In the genomic region with DNA sequence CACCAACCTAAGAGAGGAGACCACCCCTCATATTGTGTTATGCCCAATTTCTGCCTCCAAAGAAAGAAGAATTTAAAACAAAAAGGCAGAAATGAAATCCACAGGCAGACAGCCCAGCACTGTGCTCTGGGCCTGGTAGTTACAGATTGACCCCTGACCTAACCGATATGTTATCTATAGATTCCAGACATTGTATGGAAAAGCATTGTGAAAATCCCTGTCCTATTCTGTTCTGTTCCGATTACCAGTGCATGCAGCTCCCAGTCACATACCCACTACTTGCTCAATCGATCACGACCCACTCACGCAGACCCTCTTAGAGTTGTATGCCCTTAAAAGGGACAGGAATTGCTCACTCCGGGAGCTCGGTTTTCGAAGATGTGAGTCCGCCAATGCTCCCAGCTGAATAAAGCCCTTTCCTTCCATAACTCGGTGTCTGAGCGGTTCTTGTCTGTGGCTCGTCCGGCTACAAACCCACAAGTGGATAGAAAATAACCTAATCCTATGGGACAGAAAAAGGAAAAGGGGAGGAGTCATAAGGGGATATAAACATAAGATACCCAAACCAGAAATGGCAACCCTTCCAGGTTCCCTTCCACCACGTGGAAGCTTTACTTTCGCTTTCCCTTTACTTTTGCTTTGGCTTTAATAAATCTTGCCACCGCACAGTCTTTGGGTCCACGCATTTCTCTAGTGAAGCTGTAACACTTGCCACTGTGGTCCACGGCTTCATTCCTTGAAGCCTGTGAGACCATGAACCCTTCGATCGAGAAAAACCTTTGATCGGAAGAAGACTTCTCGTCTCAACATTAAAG, we compare ENCODE assay signal across 13 cellular contexts. TPM values are rescaled to one million over a fixed set of nuclear protein-coding genes. Genes with fewer than 3 reads are reported as not detected.
DNase-seq lines count a peak whose midpoint lies in the region; ATAC-seq and TF ChIP-seq lines count a peak whose summit lies in the region.
"Had no signal": no experiment of that assay in that cellular context is flagged by ENCODE, and none has a peak within 500 bp of the region (broad histone marks: within the 10 kb centered on the region; RNA-seq: fewer than 3 reads in every experiment).

No MANE protein-coding gene starts in this region.

- no peak for TF ChIP-seq EP300 in upper lobe of left lung (IDR thresholded peaks at IDR 0.05)

- H3K36me3 Mint-ChIP-seq in activated T-helper 2 cell treated with anti-CD3 and anti-CD28 coated beads, Interferon-gamma antibody, Interleukin-2, Interleukin-4, amounts not matched to agents 10 μg/mL and 5 μg/mL and 100 μg/mL, durations not matched to agents 14 hours and 24 hours and 36 hours (ENCODE audit: low read depth), result peaks cover 6% of the 10 kb centered on the region
- no peaks in the 10 kb centered on the region for H3K36me3 Mint-ChIP-seq in Caco-2 (ENCODE audit: insufficient read depth, unreplicated experiment)

- no TSS peak for BruUV-seq in Caco-2 (replicated peaks; lab: Mats Ljungman, UMichigan)

- H3K4me3 ChIP-seq in liver (ENCODE audit: low read depth in 1 of 3, low read length in 3 of 3), result no peak overlapping the region
- H3K4me3 ChIP-seq in right lobe of liver, result no peak overlapping the region
- H3K4me3 ChIP-seq in upper lobe of left lung, result no peak overlapping the region
- no peak overlapping the region for H3K4me3 ChIP-seq in Caco-2 (ENCODE audit: low read depth, low read length)
- H3K4me3 ChIP-seq in HAP-1, result no peak overlapping the region
- H3K4me3 ChIP-seq: thoracic aorta had no signal

- H3K9me3 Mint-ChIP-seq in activated T-helper 2 cell treated with anti-CD3 and anti-CD28 coated beads, Interferon-gamma antibody, Interleukin-2, Interleukin-4, amounts not matched to agents 10 μg/mL and 5 μg/mL and 100 μg/mL, durations not matched to agents 14 hours and 24 hours and 36 hours, result peaks cover 8% of the 10 kb centered on the region
- H3K9me3 Mint-ChIP-seq in Caco-2 (ENCODE audit: unreplicated experiment), result peaks cover 12% of the 10 kb centered on the region

- POLR2A ChIA-PET in Caco-2 (lab: Charles Lee), result no interaction called here

- H3K9me3 ChIP-seq in liver (ENCODE audit: control insufficient read depth in 4 of 4, low read length in 3 of 4), result no peaks in the 10 kb centered on the region
- H3K9me3 ChIP-seq in right lobe of liver, result no peaks in the 10 kb centered on the region
- no peaks in the 10 kb centered on the region for H3K9me3 ChIP-seq in upper lobe of left lung
- H3K9me3 ChIP-seq in Caco-2, result no peaks in the 10 kb centered on the region
- H3K9me3 ChIP-seq in HAP-1, result no peaks in the 10 kb centered on the region
- H3K9me3 ChIP-seq: thoracic aorta had no signal

- H3K36me3 ChIP-seq in liver (ENCODE audit: control insufficient read depth in 4 of 4, insufficient read depth in 3 of 4, low read depth in 1 of 4, low read length in 3 of 4) (no peaks in the 10 kb centered on the region), right lobe of liver (no peaks in the 10 kb centered on the region), upper lobe of left lung (no peaks in the 10 kb centered on the region), Caco-2 (ENCODE audit: control insufficient read depth, insufficient read depth, low read length) (no peaks in the 10 kb centered on the region), HAP-1 (replicated peaks) (no peaks in the 10 kb centered on the region)
- H3K36me3 ChIP-seq: thoracic aorta had no signal

- no peaks in the 10 kb centered on the region for H3K27me3 ChIP-seq in liver (ENCODE audit: control insufficient read depth in 4 of 4, insufficient read depth in 4 of 4, low read length in 3 of 4)
- H3K27me3 ChIP-seq in right lobe of liver, result no peaks in the 10 kb centered on the region
- no peaks in the 10 kb centered on the region for H3K27me3 ChIP-seq in upper lobe of left lung
- no peaks in the 10 kb centered on the region for H3K27me3 ChIP-seq in Caco-2 (replicated peaks; ENCODE audit: control insufficient read depth, insufficient read depth, low read length)
- no peaks in the 10 kb centered on the region for H3K27me3 ChIP-seq in HAP-1 (ENCODE audit: low read depth)

- 86% methylated on average over 22 of the region's 22 CpGs for WGBS in liver
- WGBS in right lobe of liver (ENCODE audit: insufficient coverage, low coverage, low lambda C conversion rate, missing lambda C conversion rate), result 67% methylated on average over 9 of the region's 22 CpGs
- WGBS in upper lobe of left lung, 2 donors, result 89 to 96% methylated on average over 7 to 22 of the region's 22 CpGs

- H3K27ac ChIP-seq in liver (ENCODE audit: low read depth in 1 of 2, low read length in 2 of 2) (peak overlapping the region in 1 of 2 donors; percentile 23), right lobe of liver (no peak overlapping the region), upper lobe of left lung (peak overlapping the region; percentile 0 to 49 (median 24))
- H3K27ac ChIP-seq: thoracic aorta had no signal

- peaks cover 19% of the 10 kb centered on the region for H3K27me3 Mint-ChIP-seq in activated T-helper 2 cell treated with anti-CD3 and anti-CD28 coated beads, Interferon-gamma antibody, Interleukin-2, Interleukin-4, amounts not matched to agents 10 μg/mL and 5 μg/mL and 100 μg/mL, durations not matched to agents 14 hours and 24 hours and 36 hours (ENCODE audit: low read depth)
- no peaks in the 10 kb centered on the region for H3K27me3 Mint-ChIP-seq in Caco-2 (ENCODE audit: insufficient read depth, unreplicated experiment)

- TF ChIP-seq CTCF in liver (IDR thresholded peaks at IDR 0.05; ENCODE audit: low read depth, low read length, missing input control), result no peak
- TF ChIP-seq CTCF in right lobe of liver (IDR thresholded peaks at IDR 0.05), result no peak
- TF ChIP-seq CTCF in upper lobe of left lung (IDR thresholded peaks at IDR 0.05), result no peak
- TF ChIP-seq CTCF in Caco-2 (IDR thresholded peaks at IDR 0.05; ENCODE audit: insufficient read depth in 1 of 2, low read depth in 1 of 2, low read length in 1 of 2, severe bottlenecking in 1 of 2, unreplicated experiment in 1 of 2), result no peak

- DNase-seq in right lobe of liver, result no peak
- DNase-seq in activated T-helper 2 cell treated with anti-CD3 and anti-CD28 coated beads, Interferon-gamma antibody, Interleukin-2, Interleukin-4, amounts not matched to agents 10 μg/mL and 5 μg/mL and 100 μg/mL, durations not matched to agents 14 hours and 24 hours and 36 hours (ENCODE audit: low spot score), result no peak
- DNase-seq in upper lobe of left lung, result no peak
- no peak for DNase-seq in kidney glomerular epithelial cell (lab: John Stamatoyannopoulos, UW)
- DNase-seq in Caco-2, result no peak
- no peak for DNase-seq in HAP-1 (ENCODE audit: low spot score in 2 of 2)
- DNase-seq: C1 segment of cervical spinal cord, NCI-H226 had no signal

- CTCF ChIA-PET in Caco-2 (lab: Charles Lee), result no interaction called here

- H3K4me1 Mint-ChIP-seq in activated T-helper 2 cell treated with anti-CD3 and anti-CD28 coated beads, Interferon-gamma antibody, Interleukin-2, Interleukin-4, amounts not matched to agents 10 μg/mL and 5 μg/mL and 100 μg/mL, durations not matched to agents 14 hours and 24 hours and 36 hours (ENCODE audit: low read depth), result peaks cover 29% of the 10 kb centered on the region
- peaks cover 6% of the 10 kb centered on the region for H3K4me1 Mint-ChIP-seq in Caco-2 (ENCODE audit: low read depth, unreplicated experiment)

- intact Hi-C loops in right lobe of liver (cut with DNase I) (no loop called here), Caco-2 (cut with micrococcal nuclease; ENCODE audit: unreplicated experiment) (no loop called here)
- intact Hi-C loops in activated T-helper 2 cell treated with anti-CD3 and anti-CD28 coated beads, Interferon-gamma antibody, Interleukin-2, Interleukin-4, amounts not matched to agents 10 μg/mL and 5 μg/mL and 100 μg/mL, durations not matched to agents 14 hours and 24 hours and 36 hours (cut with micrococcal nuclease), result loop anchor here (1.0 to 10.0 kb wide), 8 partner anchors 24 to 462 kb away; a partner anchor contains a TSS

- in situ Hi-C loops in HAP-1 (cut with MboI; ENCODE audit: low sequenced_read_pairs), result no loop called here

- TF ChIP-seq POLR2A in right lobe of liver (IDR thresholded peaks at IDR 0.05), result no peak
- TF ChIP-seq POLR2A in upper lobe of left lung (IDR thresholded peaks at IDR 0.05), result no peak

- ATAC-seq in right lobe of liver (no peak), HG03066 (IDR thresholded peaks at IDR 0.05; ENCODE audit: low read depth, unreplicated experiment) (peak; percentile 8), upper lobe of left lung (ENCODE audit: low FRiP score in 2 of 2) (no peak)
- ATAC-seq: HepG2 had no signal

- H3K9ac ChIP-seq in liver (ENCODE audit: low read depth in 1 of 2, low read length in 2 of 2), result no peak overlapping the region

- H3K4me1 ChIP-seq in liver (ENCODE audit: control insufficient read depth in 4 of 4, insufficient read depth in 4 of 4, low read length in 3 of 4) (peaks cover 12 to 23% (median 19%) of the 10 kb centered on the region in 4 donors), right lobe of liver (peaks cover 0 to 16% (median 5%) of the 10 kb centered on the region in 4 donors), upper lobe of left lung (peaks cover 11 to 28% (median 19%) of the 10 kb centered on the region in 4 donors), Caco-2 (peaks cover 7% of the 10 kb centered on the region), HAP-1 (no peaks in the 10 kb centered on the region)

- H3K27ac Mint-ChIP-seq in activated T-helper 2 cell treated with anti-CD3 and anti-CD28 coated beads, Interferon-gamma antibody, Interleukin-2, Interleukin-4, amounts not matched to agents 10 μg/mL and 5 μg/mL and 100 μg/mL, durations not matched to agents 14 hours and 24 hours and 36 hours, result peak overlapping the region; percentile 85
- H3K27ac Mint-ChIP-seq in Caco-2 (ENCODE audit: unreplicated experiment), result no peak overlapping the region

- no peak for TF ChIP-seq RAD21 in liver (IDR thresholded peaks at IDR 0.05)

- H3K4me3 Mint-ChIP-seq in activated T-helper 2 cell treated with anti-CD3 and anti-CD28 coated beads, Interferon-gamma antibody, Interleukin-2, Interleukin-4, amounts not matched to agents 10 μg/mL and 5 μg/mL and 100 μg/mL, durations not matched to agents 14 hours and 24 hours and 36 hours (ENCODE audit: low read depth), result peak overlapping the region; percentile 28
- H3K4me3 Mint-ChIP-seq in Caco-2 (ENCODE audit: unreplicated experiment), result no peak overlapping the region

RNA-seq across cellular contexts. Expression of a gene that starts 1.7 kb away (rescaled TPM):
- total RNA-seq in liver (1 to 10 TPM in 1 of 2 donors, under 1 TPM in 1; 0.23 to 1.3 TPM), right lobe of liver (1 to 10 TPM in 3 of 6 experiments, under 1 TPM in 3; 0.09 to 5.7 (median 1.1) TPM), upper lobe of left lung (10 to 100 TPM in 2 of 6 donors, 1 to 10 TPM in 4; 2.3 to 47.8 (median 6.6) TPM), Caco-2 (2022) (not detected in 2 replicates)
- under 1 TPM; 0.48 to 0.63 TPM for polyA plus RNA-seq in liver
- not detected in 2 replicates for total RNA-seq in activated T-helper 2 cell treated with anti-CD3 and anti-CD28 coated beads, Interferon-gamma antibody, Interleukin-2, Interleukin-4, amounts not matched to agents 10 μg/mL and 5 μg/mL and 100 μg/mL, durations not matched to agents 14 hours and 24 hours and 36 hours
- total RNA-seq: dermis microvascular lymphatic vessel endothelial cell, HepG2 had no signal
- polyA plus RNA-seq: HepG2 had no signal

RNA-seq across cellular contexts. Expression of a gene that starts 23.9 kb away (rescaled TPM):
- total RNA-seq in liver (10 to 100 TPM; 10.3 to 30.6 TPM), right lobe of liver (10 to 100 TPM; 23.9 to 40.8 (median 33.0) TPM), upper lobe of left lung (10 to 100 TPM; 32.3 to 60.8 (median 51.8) TPM), Caco-2 (2022) (43.6 and 44.9 TPM in 2 replicates)
- polyA plus RNA-seq in liver, result 100 to 1,000 TPM in 1 of 2 donors, 10 to 100 TPM in 1; 67.3 to 164 TPM
- total RNA-seq in activated T-helper 2 cell treated with anti-CD3 and anti-CD28 coated beads, Interferon-gamma antibody, Interleukin-2, Interleukin-4, amounts not matched to agents 10 μg/mL and 5 μg/mL and 100 μg/mL, durations not matched to agents 14 hours and 24 hours and 36 hours, result 61.2 and 64.9 TPM in 2 replicates

RNA-seq across cellular contexts. Expression of a gene that starts 40.7 kb away (rescaled TPM):
- total RNA-seq in liver, result 1 to 10 TPM in 1 of 2 donors, under 1 TPM in 1; 0.37 to 1.1 TPM
- under 1 TPM; 0.16 to 0.54 TPM for polyA plus RNA-seq in liver
- under 1 TPM; 0.43 to 0.92 (median 0.68) TPM for total RNA-seq in right lobe of liver
- total RNA-seq in activated T-helper 2 cell treated with anti-CD3 and anti-CD28 coated beads, Interferon-gamma antibody, Interleukin-2, Interleukin-4, amounts not matched to agents 10 μg/mL and 5 μg/mL and 100 μg/mL, durations not matched to agents 14 hours and 24 hours and 36 hours, result 0.74 and 0.94 TPM in 2 replicates
- 1 to 10 TPM; 2.0 to 5.2 (median 2.2) TPM for total RNA-seq in upper lobe of left lung
- 0.77 and 1.4 TPM in 2 replicates for total RNA-seq in Caco-2 (2022)

Comparison
In these comparisons a context has a peak if more than half of its experiments do, and no peak if none do; other contexts are left out.
1. H3K27ac ChIP-seq: peak in upper lobe of left lung (4 of 4); none in right lobe of liver (0 of 3).